Comparison of ENCODE assay signal across 20 cellular contexts in genomic region chr9:81574399-81574798, GRCh38.
DNase-seq lines count a peak whose midpoint lies in the region; ATAC-seq and TF ChIP-seq lines count a peak whose summit lies in the region.
"Had no signal": no experiment of that assay in that cellular context is flagged by ENCODE, and none has a peak within 500 bp of the region (broad histone marks: within the 10 kb centered on the region; RNA-seq: fewer than 3 reads in every experiment).

No MANE protein-coding gene starts in this region.

- DNase-seq in AG20443 (ENCODE audit: low spot score) = peak; percentile 29
- peak; percentile 32 for DNase-seq in dedifferentiated amniotic fluid mesenchymal stem cell (ENCODE audit: extremely low spot score)
- DNase-seq in medulla oblongata (ENCODE audit: extremely low spot score) = peak; percentile 20
- DNase-seq in NK-92 treated with Interleukin-12 subunit alpha and Interleukin-12 subunit beta, amount 100 ng/mL, for 24 hours (lab: John Stamatoyannopoulos, UW) = no peak
- no peak for DNase-seq in activated T-cell treated with anti-CD3 and anti-CD28 coated beads, Interleukin-2, amount 50 U/mL, for 4 hours
- no peak for DNase-seq in CD1c-positive myeloid dendritic cell (ENCODE audit: extremely low spot score)
- DNase-seq: activated gamma-delta T cell treated with Interleukin-2 at 50 U/mL for 16 hours; DMS153; effector CD4-positive, alpha-beta T cell; immature natural killer cell; NCI-H146; NCI-H510A; upper lobe of right lung had no signal

- no peaks in the 10 kb centered on the region for H3K4me1 Mint-ChIP-seq in activated T-cell treated with anti-CD3 and anti-CD28 coated beads, Interleukin-2, amount 50 U/mL, for 4 hours (ENCODE audit: low read depth)
- H3K4me1 Mint-ChIP-seq: immature natural killer cell had no signal

- TF ChIP-seq RAD21 in Ishikawa (IDR thresholded peaks at IDR 0.05; ENCODE audit: low read depth) = no peak

- no peaks in the 10 kb centered on the region for H3K36me3 Mint-ChIP-seq in activated T-cell treated with anti-CD3 and anti-CD28 coated beads, Interleukin-2, amount 50 U/mL, for 4 hours (ENCODE audit: insufficient read depth)

- H3K27me3 Mint-ChIP-seq in activated T-cell treated with anti-CD3 and anti-CD28 coated beads, Interleukin-2, amount 50 U/mL, for 4 hours (ENCODE audit: low read depth) = no peaks in the 10 kb centered on the region
- H3K27me3 Mint-ChIP-seq: B cell; stimulated activated memory B cell treated with anti-CD40 and anti-IgM and Interleukin-4, amounts not matched to agents 10 μg/mL and 1 μg/mL and 100 μg/mL, for 72 hours had no signal

- ATAC-seq in GM21737 (IDR thresholded peaks at IDR 0.05; ENCODE audit: unreplicated experiment) = no peak
- no peak for ATAC-seq in activated T-cell treated with anti-CD3 and anti-CD28 coated beads, Interleukin-2, amount 50 U/mL, for 4 hours
- ATAC-seq: gastroesophageal sphincter; HCT116; SK-N-SH treated with all-trans-retinoic acid at 6 μM for 48 hours; stimulated activated memory B cell treated with anti-CD40 and anti-IgM and Interleukin-4, amounts not matched to agents 10 μg/mL and 1 μg/mL and 100 μg/mL, for 72 hours; upper lobe of right lung had no signal

- no peaks in the 10 kb centered on the region for H3K9me3 Mint-ChIP-seq in activated T-cell treated with anti-CD3 and anti-CD28 coated beads, Interleukin-2, amount 50 U/mL, for 4 hours
- H3K9me3 Mint-ChIP-seq: immature natural killer cell; stimulated activated memory B cell treated with anti-CD40 and anti-IgM and Interleukin-4, amounts not matched to agents 10 μg/mL and 1 μg/mL and 100 μg/mL, for 72 hours had no signal

- peak; percentile 84 for TF ChIP-seq EP300 in Ishikawa (IDR thresholded peaks at IDR 0.05; ENCODE audit: borderline replicate concordance)

- H3K4me3 Mint-ChIP-seq in activated T-cell treated with anti-CD3 and anti-CD28 coated beads, Interleukin-2, amount 50 U/mL, for 4 hours = no peak overlapping the region
- H3K4me3 Mint-ChIP-seq: B cell; immature natural killer cell; stimulated activated memory B cell treated with anti-CD40 and anti-IgM and Interleukin-4, amounts not matched to agents 10 μg/mL and 1 μg/mL and 100 μg/mL, for 72 hours had no signal

TF ChIP-seq in Ishikawa, 13 proteins besides CTCF, POLR2A, EP300 and RAD21:
- TF ChIP-seq REST (IDR thresholded peaks at IDR 0.05; ENCODE audit: low read depth) (no peak), FOXM1 (IDR thresholded peaks at IDR 0.05; ENCODE audit: borderline replicate concordance, low read depth) (peak; percentile 55; the same call in 1 of the 2 replicates), MAX (IDR thresholded peaks at IDR 0.05) (no peak), USF1 (IDR thresholded peaks at IDR 0.05) (no peak), TCF12 (IDR thresholded peaks at IDR 0.05; ENCODE audit: low read depth) (peak; percentile 74; the same call in 1 of the 2 replicates), CEBPB (IDR thresholded peaks at IDR 0.05) (no peak), TEAD4 (IDR thresholded peaks at IDR 0.05) (peak; percentile 76), NFIC (IDR thresholded peaks at IDR 0.05) (peak; percentile 69)
TF ChIP-seq in Ishikawa: peak in this region for 4.

Comparison
In these comparisons a context has a peak if more than half of its experiments do, and no peak if none do; other contexts are left out.
1. DNase-seq: peak in AG20443 (single experiment), dedifferentiated amniotic fluid mesenchymal stem cell (single experiment) and medulla oblongata (single experiment); none in NK-92 treated with Interleukin-12 subunit alpha and Interleukin-12 subunit beta, amount 100 ng/mL, for 24 hours (single experiment), activated T-cell treated with anti-CD3 and anti-CD28 coated beads, Interleukin-2, amount 50 U/mL, for 4 hours (single experiment) and CD1c-positive myeloid dendritic cell (single experiment).